11 cellular contexts compared by ENCODE assay signal in genomic region chrX:32673193-32673592, GRCh38.
DNase-seq lines count a peak whose midpoint lies in the region; ATAC-seq and TF ChIP-seq lines count a peak whose summit lies in the region.
"Had no signal": no experiment of that assay in that cellular context is flagged by ENCODE, and none has a peak within 500 bp of the region (broad histone marks: within the 10 kb centered on the region; RNA-seq: fewer than 3 reads in every experiment).

No MANE protein-coding gene starts in this region.

- peak; percentile 32 for TF ChIP-seq CTCF in Loucy (conservative IDR thresholded peaks at IDR 0.05; ENCODE audit: low read length)

- H3K4me2 ChIP-seq in Loucy (ENCODE audit: low read depth, low read length, poor library complexity, severe bottlenecking) (no peak overlapping the region), mesendoderm (ENCODE audit: low read length) (no peak overlapping the region)

- no peaks in the 10 kb centered on the region for H3K9me3 ChIP-seq in Loucy (ENCODE audit: insufficient read depth, low read depth, low read length)
- H3K9me3 ChIP-seq: vagina had no signal

- no peak overlapping the region for H3K27ac ChIP-seq in mesendoderm (ENCODE audit: low read depth, low read length)
- H3K27ac ChIP-seq: vagina had no signal

- H3K9me2 ChIP-seq in Loucy (replicated peaks; ENCODE audit: low read depth, low read length), result no peaks in the 10 kb centered on the region

- no peak overlapping the region for H2BK5ac ChIP-seq in mesendoderm (ENCODE audit: low read length)

- no peak overlapping the region for H2BK120ac ChIP-seq in mesendoderm (ENCODE audit: low read depth, low read length)

- H3K4me1 ChIP-seq in Loucy (ENCODE audit: insufficient read depth, low read length, poor library complexity, severe bottlenecking) (no peaks in the 10 kb centered on the region), mesendoderm (ENCODE audit: control insufficient read depth, low read depth, low read length) (no peaks in the 10 kb centered on the region)
- H3K4me1 ChIP-seq: vagina had no signal

- no peaks in the 10 kb centered on the region for H3K36me3 ChIP-seq in Loucy (ENCODE audit: insufficient read depth, low read length)
- H3K36me3 ChIP-seq in mesendoderm (ENCODE audit: control insufficient read depth, insufficient read depth, low read length), result no peaks in the 10 kb centered on the region
- H3K36me3 ChIP-seq: vagina had no signal

- no peak overlapping the region for H4K5ac ChIP-seq in mesendoderm (ENCODE audit: low read length)

- H3K9ac ChIP-seq in Loucy (ENCODE audit: low read depth, low read length, poor library complexity, severe bottlenecking) (no peak overlapping the region), mesendoderm (ENCODE audit: low read length) (no peak overlapping the region)

- H2AFZ ChIP-seq in Loucy (ENCODE audit: low read length), result peak overlapping the region; percentile 19; the same call in 1 of the 2 replicates

- H3K56ac ChIP-seq in mesendoderm (ENCODE audit: low read length), result no peak overlapping the region

- H3F3A ChIP-seq in Loucy (ENCODE audit: low read depth), result no peaks in the 10 kb centered on the region

- H3K27me3 ChIP-seq in Loucy (ENCODE audit: insufficient read depth, low read length, poor library complexity, severe bottlenecking), result no peaks in the 10 kb centered on the region
- H3K27me3 ChIP-seq in mesendoderm (ENCODE audit: insufficient read depth, low read length, poor library complexity), result no peaks in the 10 kb centered on the region
- H3K27me3 ChIP-seq: vagina had no signal

- ATAC-seq in GM18511 (IDR thresholded peaks at IDR 0.05; ENCODE audit: unreplicated experiment), result no peak

- H4K8ac ChIP-seq in mesendoderm (ENCODE audit: low read depth, low read length), result no peak overlapping the region

- H3K18ac ChIP-seq in mesendoderm (ENCODE audit: low read length), result no peak overlapping the region

- no peak overlapping the region for H3K23ac ChIP-seq in mesendoderm (ENCODE audit: low read length)

- H3K4me3 ChIP-seq in Loucy (ENCODE audit: low read length, poor library complexity, severe bottlenecking) (no peak overlapping the region), mesendoderm (ENCODE audit: low read length) (no peak overlapping the region)
- H3K4me3 ChIP-seq: vagina had no signal

- no peak overlapping the region for H2AK5ac ChIP-seq in mesendoderm (ENCODE audit: low read length)

- no peak overlapping the region for H2BK15ac ChIP-seq in mesendoderm (replicated peaks; ENCODE audit: low read depth)

- H3K79me1 ChIP-seq in mesendoderm (ENCODE audit: low read length), result no peaks in the 10 kb centered on the region

- WGBS in mesendoderm (ENCODE audit: extremely low coverage, insufficient coverage, low lambda C conversion rate), result no CpG with 5 or more reads among the region's 4 CpGs

- H4K20me1 ChIP-seq in Loucy (ENCODE audit: insufficient read depth, low read length, poor library complexity, severe bottlenecking), result no peaks in the 10 kb centered on the region

- H3K4ac ChIP-seq in mesendoderm (ENCODE audit: low read depth, low read length), result no peak overlapping the region

- H3K79me2 ChIP-seq in Loucy (ENCODE audit: insufficient read depth, low read length) (no peaks in the 10 kb centered on the region), mesendoderm (ENCODE audit: control insufficient read depth, insufficient read depth, low read length) (no peaks in the 10 kb centered on the region)

- DNase-seq in DMS53 treated with DMSO at 0.1 percent for 48 hours (lab: John Stamatoyannopoulos, UW; ENCODE audit: unreplicated experiment) (peak; percentile 28), T47D (ENCODE audit: low read depth in 1 of 2, low spot score in 1 of 2) (peak; percentile 2 to 39), mesendoderm (peak; percentile 39), glomerular visceral epithelial cell (ENCODE audit: extremely low spot score) (no peak), cortex of kidney (lab: John Stamatoyannopoulos, UW) (no peak), SKM-1 treated with dmso at 0.1 percent for 144 hours (lab: John Stamatoyannopoulos, UW; ENCODE audit: unreplicated experiment) (no peak)
- DNase-seq: islet precursor cell, NCI-H2107 had no signal

- in situ Hi-C loops in T47D (cut with HindIII; ENCODE audit: low pct_unique_long_range_greater_than_20kb, low sequenced_read_pairs), result no loop called here

Comparison
In these comparisons a context has a peak if more than half of its experiments do, and no peak if none do; other contexts are left out.
1. DNase-seq: peak in DMS53 treated with DMSO at 0.1 percent for 48 hours (single experiment), T47D (2 of 2) and mesendoderm (single experiment); none in glomerular visceral epithelial cell (single experiment), cortex of kidney (single experiment) and SKM-1 treated with dmso at 0.1 percent for 144 hours (single experiment).